8 cellular contexts compared by ENCODE assay signal in genomic region chr9:21802418-21803000, GRCh38. TPM values are rescaled to one million over a fixed set of nuclear protein-coding genes. Genes with fewer than 3 reads are reported as not detected.
A peak's percentile ranks its signal among the peaks of the same experiment; 100 is the strongest.
DNase-seq lines count a peak whose midpoint lies in the region; ATAC-seq and TF ChIP-seq lines count a peak whose summit lies in the region.

Gene MTAP, plus strand, starts transcription at chr9:21802636. Its CDS starts 113 bp downstream, at chr9:21802749.

- DNase-seq in Caco-2 (peak; percentile 88 to 94), HUDEP-2 (lab: John Stamatoyannopoulos, UW; ENCODE audit: unreplicated experiment in 76 of 76) (peak in 74 of 76 experiments; percentile 31 to 87 (median 75)), PC-3 (peak; percentile 85), fibroblast of mammary gland (ENCODE audit: low read depth) (peak; percentile 91)
- peak; percentile 61 for DNase-seq in activated T-helper 1 cell treated with anti-CD3 and anti-CD28 coated beads, Interleukin-12 subunit alpha, Interleukin-12 subunit beta, Interleukin-2, Interleukin-4 antibody, amounts not matched to agents 30 ng/mL and 10 ng/mL and 1 ng/mL, durations not matched to agents 14 hours and 24 hours and 36 hours (ENCODE audit: low spot score)
- peak; percentile 44 to 81 (median 64) for DNase-seq in naive thymus-derived CD8-positive, alpha-beta T cell

- ATAC-seq in GM21381 (IDR thresholded peaks at IDR 0.05; ENCODE audit: unreplicated experiment) (peak; percentile 94), PC-3 (peak; percentile 95)
- peak; percentile 75 to 81 for ATAC-seq in naive thymus-derived CD8-positive, alpha-beta T cell
- peak; percentile 93 for ATAC-seq in stimulated activated memory B cell treated with anti-CD40 and anti-IgM and Interleukin-4, amounts not matched to agents 10 μg/mL and 1 μg/mL and 100 μg/mL, for 72 hours

- H3K27me3 Mint-ChIP-seq in Caco-2 (ENCODE audit: insufficient read depth, unreplicated experiment), result no peaks in the 10 kb centered on the region
- peaks cover 47% of the 10 kb centered on the region for H3K27me3 Mint-ChIP-seq in activated T-helper 1 cell treated with anti-CD3 and anti-CD28 coated beads, Interleukin-12 subunit alpha, Interleukin-12 subunit beta, Interleukin-2, Interleukin-4 antibody, amounts not matched to agents 30 ng/mL and 10 ng/mL and 1 ng/mL, durations not matched to agents 14 hours and 24 hours and 36 hours (ENCODE audit: insufficient read depth)
- H3K27me3 Mint-ChIP-seq in naive thymus-derived CD8-positive, alpha-beta T cell, result peaks cover 0 to 7% (median 1%) of the 10 kb centered on the region in 5 donors
- H3K27me3 Mint-ChIP-seq in stimulated activated memory B cell treated with anti-CD40 and anti-IgM and Interleukin-4, amounts not matched to agents 10 μg/mL and 1 μg/mL and 100 μg/mL, for 72 hours, result peaks cover 10% of the 10 kb centered on the region

- CTCF ChIA-PET in Caco-2 (lab: Charles Lee), result interaction anchor here (0.8 to 0.9 kb wide), 2 partner anchors 10 to 206 kb away, joined by 3 to 4 read pairs; no protein-coding TSS in a partner anchor
- CTCF ChIA-PET in PC-3 (lab: Charles Lee), result interaction anchor here (1.0 kb wide), 1 partner anchor 476 kb away, joined by 4 read pairs; no protein-coding TSS in a partner anchor

- peaks cover 64% of the 10 kb centered on the region for H3K79me2 ChIP-seq in PC-3 (ENCODE audit: low read length)

- intact Hi-C loops in Caco-2 (cut with micrococcal nuclease; ENCODE audit: unreplicated experiment) (loop anchor here (5.0 kb wide), 1 partner anchor 245 kb away; no protein-coding TSS in a partner anchor), PC-3 (cut with micrococcal nuclease) (no loop called here)
- intact Hi-C loops in activated T-helper 1 cell treated with anti-CD3 and anti-CD28 coated beads, Interleukin-12 subunit alpha, Interleukin-12 subunit beta, Interleukin-2, Interleukin-4 antibody, amounts not matched to agents 30 ng/mL and 10 ng/mL and 1 ng/mL, durations not matched to agents 14 hours and 24 hours and 36 hours (cut with micrococcal nuclease), result loop anchor here (1.0 kb wide), 1 partner anchor 24 kb away; no protein-coding TSS in a partner anchor

- no peaks in the 10 kb centered on the region for H3F3A ChIP-seq in PC-3 (ENCODE audit: low read length, unreplicated experiment)

- H3K36me3 ChIP-seq in Caco-2 (ENCODE audit: control insufficient read depth, insufficient read depth, low read length) (no peaks in the 10 kb centered on the region), PC-3 (ENCODE audit: low read depth, low read length) (peaks cover 8% of the 10 kb centered on the region; the same call in 1 of the 2 replicates)

- TF ChIP-seq CTCF in Caco-2 (IDR thresholded peaks at IDR 0.05; ENCODE audit: insufficient read depth in 1 of 2, low read depth in 1 of 2, low read length in 1 of 2, severe bottlenecking in 1 of 2, unreplicated experiment in 1 of 2) (no peak), PC-3 (conservative IDR thresholded peaks at IDR 0.05; ENCODE audit: low read depth, low read length) (no peak), fibroblast of mammary gland (conservative IDR thresholded peaks at IDR 0.05; ENCODE audit: control insufficient read depth, insufficient read depth, low read depth, low read length) (no peak)

- H3K4me3 Mint-ChIP-seq in Caco-2 (ENCODE audit: unreplicated experiment), result peak within 1 kb of the TSS; percentile 99
- H3K4me3 Mint-ChIP-seq in activated T-helper 1 cell treated with anti-CD3 and anti-CD28 coated beads, Interleukin-12 subunit alpha, Interleukin-12 subunit beta, Interleukin-2, Interleukin-4 antibody, amounts not matched to agents 30 ng/mL and 10 ng/mL and 1 ng/mL, durations not matched to agents 14 hours and 24 hours and 36 hours, result peak within 1 kb of the TSS; percentile 100
- H3K4me3 Mint-ChIP-seq in naive thymus-derived CD8-positive, alpha-beta T cell, result peak within 1 kb of the TSS; percentile 97 to 100 (median 98)
- peak within 1 kb of the TSS; percentile 100 for H3K4me3 Mint-ChIP-seq in stimulated activated memory B cell treated with anti-CD40 and anti-IgM and Interleukin-4, amounts not matched to agents 10 μg/mL and 1 μg/mL and 100 μg/mL, for 72 hours

- H3K4me3 ChIP-seq in Caco-2 (ENCODE audit: low read depth, low read length), result peak within 1 kb of the TSS; percentile 79
- peak within 1 kb of the TSS; percentile 94 for H3K4me3 ChIP-seq in PC-3 (ENCODE audit: low read length)
- peak within 1 kb of the TSS; percentile 81 for H3K4me3 ChIP-seq in fibroblast of mammary gland (ENCODE audit: control insufficient read depth, low read depth, low read length)

- no peaks in the 10 kb centered on the region for H3K4me1 Mint-ChIP-seq in Caco-2 (ENCODE audit: low read depth, unreplicated experiment)
- peaks cover 43% of the 10 kb centered on the region for H3K4me1 Mint-ChIP-seq in activated T-helper 1 cell treated with anti-CD3 and anti-CD28 coated beads, Interleukin-12 subunit alpha, Interleukin-12 subunit beta, Interleukin-2, Interleukin-4 antibody, amounts not matched to agents 30 ng/mL and 10 ng/mL and 1 ng/mL, durations not matched to agents 14 hours and 24 hours and 36 hours (ENCODE audit: low read depth)
- peaks cover 26 to 53% (median 46%) of the 10 kb centered on the region in 4 donors for H3K4me1 Mint-ChIP-seq in naive thymus-derived CD8-positive, alpha-beta T cell
- peaks cover 49% of the 10 kb centered on the region for H3K4me1 Mint-ChIP-seq in stimulated activated memory B cell treated with anti-CD40 and anti-IgM and Interleukin-4, amounts not matched to agents 10 μg/mL and 1 μg/mL and 100 μg/mL, for 72 hours

- peak within 1 kb of the TSS; percentile 91 for H3K4me2 ChIP-seq in PC-3 (ENCODE audit: low read length)

- no peaks in the 10 kb centered on the region for H3K9me3 Mint-ChIP-seq in Caco-2 (ENCODE audit: unreplicated experiment)
- H3K9me3 Mint-ChIP-seq in activated T-helper 1 cell treated with anti-CD3 and anti-CD28 coated beads, Interleukin-12 subunit alpha, Interleukin-12 subunit beta, Interleukin-2, Interleukin-4 antibody, amounts not matched to agents 30 ng/mL and 10 ng/mL and 1 ng/mL, durations not matched to agents 14 hours and 24 hours and 36 hours, result no peaks in the 10 kb centered on the region
- no peaks in the 10 kb centered on the region for H3K9me3 Mint-ChIP-seq in naive thymus-derived CD8-positive, alpha-beta T cell
- H3K9me3 Mint-ChIP-seq in stimulated activated memory B cell treated with anti-CD40 and anti-IgM and Interleukin-4, amounts not matched to agents 10 μg/mL and 1 μg/mL and 100 μg/mL, for 72 hours, result no peaks in the 10 kb centered on the region

- H3K27ac ChIP-seq in PC-3 (ENCODE audit: low read length), result peak within 1 kb of the TSS; percentile 55

- H3K27ac Mint-ChIP-seq in Caco-2 (ENCODE audit: unreplicated experiment), result peak within 1 kb of the TSS; percentile 92
- peak within 1 kb of the TSS; percentile 100 for H3K27ac Mint-ChIP-seq in activated T-helper 1 cell treated with anti-CD3 and anti-CD28 coated beads, Interleukin-12 subunit alpha, Interleukin-12 subunit beta, Interleukin-2, Interleukin-4 antibody, amounts not matched to agents 30 ng/mL and 10 ng/mL and 1 ng/mL, durations not matched to agents 14 hours and 24 hours and 36 hours
- H3K27ac Mint-ChIP-seq in naive thymus-derived CD8-positive, alpha-beta T cell, result peak within 1 kb of the TSS; percentile 86 to 100 (median 96)
- peak within 1 kb of the TSS; percentile 96 for H3K27ac Mint-ChIP-seq in stimulated activated memory B cell treated with anti-CD40 and anti-IgM and Interleukin-4, amounts not matched to agents 10 μg/mL and 1 μg/mL and 100 μg/mL, for 72 hours

- peak within 1 kb of the TSS; percentile 94 for H3K9ac ChIP-seq in PC-3 (ENCODE audit: low read length)

- POLR2A ChIA-PET in Caco-2 (lab: Charles Lee) (interaction anchor here (0.7 kb wide), 1 partner anchor 103 kb away, joined by 5 read pairs; no protein-coding TSS in a partner anchor), PC-3 (lab: Charles Lee; ENCODE audit: unreplicated experiment) (no interaction called here)
- POLR2A ChIA-PET in naive thymus-derived CD8-positive, alpha-beta T cell (lab: Charles Lee), result interaction anchor here (0.7 to 2.7 kb wide), 6 partner anchors 9 to 1180 kb away, joined by 3 to 13 read pairs (median 4); partner anchors contain the start of genes KLHL9 and MLLT3

- no peaks in the 10 kb centered on the region for H3K9me3 ChIP-seq in Caco-2
- no peaks in the 10 kb centered on the region for H3K9me3 ChIP-seq in PC-3 (ENCODE audit: low read length)

- no peaks in the 10 kb centered on the region for H3K9me2 ChIP-seq in PC-3 (replicated peaks; ENCODE audit: low read length)

- H4K20me1 ChIP-seq in PC-3 (ENCODE audit: low read length), result peaks cover 34% of the 10 kb centered on the region

- BruUV-seq in Caco-2 (replicated peaks; lab: Mats Ljungman, UMichigan) (no TSS peak), PC-3 (replicated peaks; lab: Mats Ljungman, UMichigan) (no TSS peak)

- peaks cover 29% of the 10 kb centered on the region for H3K36me3 Mint-ChIP-seq in Caco-2 (ENCODE audit: insufficient read depth, unreplicated experiment)
- peaks cover 18% of the 10 kb centered on the region for H3K36me3 Mint-ChIP-seq in activated T-helper 1 cell treated with anti-CD3 and anti-CD28 coated beads, Interleukin-12 subunit alpha, Interleukin-12 subunit beta, Interleukin-2, Interleukin-4 antibody, amounts not matched to agents 30 ng/mL and 10 ng/mL and 1 ng/mL, durations not matched to agents 14 hours and 24 hours and 36 hours (ENCODE audit: low read depth)
- peaks cover 0 to 8% (median 0%) of the 10 kb centered on the region in 3 donors for H3K36me3 Mint-ChIP-seq in naive thymus-derived CD8-positive, alpha-beta T cell
- peaks cover 11% of the 10 kb centered on the region for H3K36me3 Mint-ChIP-seq in stimulated activated memory B cell treated with anti-CD40 and anti-IgM and Interleukin-4, amounts not matched to agents 10 μg/mL and 1 μg/mL and 100 μg/mL, for 72 hours

- H3K27me3 ChIP-seq in Caco-2 (replicated peaks; ENCODE audit: control insufficient read depth, insufficient read depth, low read length) (no peaks in the 10 kb centered on the region), PC-3 (ENCODE audit: low read length) (no peaks in the 10 kb centered on the region)

- H2AFZ ChIP-seq in PC-3 (ENCODE audit: low read length), result peak within 1 kb of the TSS; percentile 96

- peaks cover 5% of the 10 kb centered on the region; the same call in 1 of the 2 replicates for H3K4me1 ChIP-seq in Caco-2
- peaks cover 31% of the 10 kb centered on the region for H3K4me1 ChIP-seq in PC-3 (ENCODE audit: insufficient read depth, low read length)

RNA-seq across cellular contexts. Expression of gene MTAP, which starts in this region (rescaled TPM):
- 42.5 and 53.3 TPM in 2 replicates for total RNA-seq in Caco-2 (2022)
- total RNA-seq in PC-3 (2014; rRNA removed), result 33.7 and 34.7 TPM in 2 replicates
- 55.5 and 62.2 TPM in 2 replicates for total RNA-seq in activated T-helper 1 cell treated with anti-CD3 and anti-CD28 coated beads, Interleukin-12 subunit alpha, Interleukin-12 subunit beta, Interleukin-2, Interleukin-4 antibody, amounts not matched to agents 30 ng/mL and 10 ng/mL and 1 ng/mL, durations not matched to agents 14 hours and 24 hours and 36 hours
- 10 to 100 TPM; 44.7 to 46.0 TPM for total RNA-seq in naive thymus-derived CD8-positive, alpha-beta T cell
- polyA plus RNA-seq in naive thymus-derived CD8-positive, alpha-beta T cell, result 10 to 100 TPM; 11.2 to 20.2 (median 14.2) TPM

Comparison
In these comparisons a context has a peak if more than half of its experiments do, and no peak if none do; other contexts are left out.
1. Peak in every context shown above with its lines: DNase-seq, ATAC-seq, H3K4me3 ChIP-seq and H3K27ac ChIP-seq.